8 cellular contexts compared by ENCODE assay signal in the genomic region with DNA sequence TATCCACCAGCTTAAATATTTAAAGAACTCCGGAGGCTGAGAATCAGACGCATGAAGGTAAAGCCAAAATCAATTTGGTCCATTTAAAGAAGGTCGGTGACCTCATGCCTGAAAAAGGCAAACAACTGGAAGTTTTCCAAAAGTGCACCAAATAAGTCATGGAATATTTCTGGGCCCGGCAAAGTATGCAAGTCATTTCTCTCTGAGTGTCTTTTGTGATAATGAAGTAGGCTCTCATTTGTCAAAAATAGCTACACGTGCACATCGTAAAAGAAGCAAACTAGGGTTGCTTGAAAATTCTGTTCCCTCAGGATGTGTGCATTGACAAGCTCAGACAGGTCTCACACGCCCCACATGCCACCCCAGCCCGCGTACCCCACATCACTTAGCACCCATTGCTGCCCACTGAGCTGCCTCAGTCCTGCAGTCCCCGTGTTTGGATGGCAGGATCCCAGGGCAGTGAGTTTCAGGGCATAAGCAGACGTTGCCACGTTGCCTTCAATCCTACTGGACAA. TPM values are rescaled to one million over a fixed set of nuclear protein-coding genes. Genes with fewer than 3 reads are reported as not detected.
DNase-seq lines count a peak whose midpoint lies in the region; ATAC-seq and TF ChIP-seq lines count a peak whose summit lies in the region.

No MANE protein-coding gene starts in this region.

- H3K9me3 ChIP-seq in breast epithelium (no peaks in the 10 kb centered on the region), thyroid gland (no peaks in the 10 kb centered on the region)

- DNase-seq in LoVo (ENCODE audit: low spot score) = peak; percentile 46
- no peak for DNase-seq in breast epithelium (ENCODE audit: low spot score in 2 of 2)
- DNase-seq in thyroid gland = no peak
- DNase-seq in NCI-H146 (lab: John Stamatoyannopoulos, UW) = no peak
- no peak for DNase-seq in AML-193 (lab: John Stamatoyannopoulos, UW)
- DNase-seq in stimulated activated CD4-positive, alpha-beta T cell treated with anti-CD3 and anti-CD28 coated beads, Interleukin-2, amount 100 ng/mL, for 24 hours = no peak

- WGBS in thyroid gland, 2 donors = 65 to 75% methylated on average over 12 of the region's 12 CpGs

- TF ChIP-seq CTCF in breast epithelium (IDR thresholded peaks at IDR 0.05) (no peak), thyroid gland (IDR thresholded peaks at IDR 0.05) (no peak)

- H3K27ac ChIP-seq in breast epithelium (peak overlapping the region; percentile 66 to 86), layer of hippocampus (ENCODE audit: low read depth, low read length) (peak overlapping the region; percentile 50), thyroid gland (peak overlapping the region in 2 of 3 donors; percentile 3 to 18)

- H3K4me1 ChIP-seq in breast epithelium (peaks cover 0 to 12% of the 10 kb centered on the region in 2 donors), thyroid gland (peaks cover 6 to 27% of the 10 kb centered on the region in 2 donors)

- no peaks in the 10 kb centered on the region for H3K36me3 ChIP-seq in breast epithelium
- no peaks in the 10 kb centered on the region for H3K36me3 ChIP-seq in thyroid gland

- TF ChIP-seq POLR2A in breast epithelium (IDR thresholded peaks at IDR 0.05) (no peak), thyroid gland (IDR thresholded peaks at IDR 0.05) (no peak)

- H3K4me3 ChIP-seq in breast epithelium (no peak overlapping the region), thyroid gland (replicated peaks in 1 of 3) (no peak overlapping the region)

- ATAC-seq in GM21360 (IDR thresholded peaks at IDR 0.05; ENCODE audit: unreplicated experiment) = no peak

- H3K27me3 ChIP-seq in breast epithelium = no peaks in the 10 kb centered on the region
- H3K27me3 ChIP-seq in layer of hippocampus (ENCODE audit: control insufficient read depth, insufficient read depth, low read length) = no peaks in the 10 kb centered on the region
- no peaks in the 10 kb centered on the region for H3K27me3 ChIP-seq in thyroid gland

- intact Hi-C loops in breast epithelium (cut with DNase I; ENCODE audit: low total_unique reads) (no loop called here), thyroid gland (cut with DNase I) (no loop called here)

RNA-seq across cellular contexts. Expression of gene PYGB, which starts 20.5 kb away (rescaled TPM):
- total RNA-seq in breast epithelium = 100 to 1,000 TPM in 2 of 3 donors, 10 to 100 TPM in 1; 95.7 to 128 (median 121) TPM
- total RNA-seq in thyroid gland = 100 to 1,000 TPM in 1 of 4 donors, 10 to 100 TPM in 3; 83.2 to 141 (median 94.6) TPM

RNA-seq across cellular contexts. Expression of gene ENTPD6, which starts 31.9 kb away (rescaled TPM):
- total RNA-seq in breast epithelium (10 to 100 TPM; 45.8 to 77.6 (median 71.1) TPM), thyroid gland (10 to 100 TPM; 51.6 to 75.6 (median 64.9) TPM)

Comparison
In these comparisons a context has a peak if more than half of its experiments do, and no peak if none do; other contexts are left out.
1. H3K27ac ChIP-seq: peak in every context shown above with its lines; median percentile 76 in breast epithelium; 50 in layer of hippocampus; 10 in thyroid gland.